1 cellular context compared by ENCODE assay signal in the genomic region with DNA sequence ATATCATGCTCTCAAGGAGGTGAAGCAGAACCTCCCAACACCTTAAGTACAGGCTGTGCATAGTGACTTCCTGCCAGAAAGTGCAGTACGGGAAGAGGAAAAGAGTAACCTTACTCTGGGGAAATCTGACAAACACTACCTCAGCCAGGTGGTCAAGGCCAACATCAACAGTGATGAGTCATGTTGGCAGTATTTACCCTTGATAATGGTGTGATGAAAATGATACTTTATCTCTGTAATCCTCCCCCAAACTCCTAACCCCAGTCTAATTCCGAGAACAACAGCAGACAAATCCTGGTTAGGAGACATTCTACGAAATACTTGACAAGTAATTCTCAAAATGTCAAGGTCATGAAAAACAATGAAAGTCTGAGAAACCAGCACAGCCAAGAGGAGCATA.
TF ChIP-seq lines count a peak whose summit lies in the region.

No MANE protein-coding gene starts in this region.

TF ChIP-seq in HepG2, 621 proteins besides CTCF, POLR2A, EP300 and RAD21 (continued from another document and continues in another):
- TF ChIP-seq XRCC5 (optimal IDR thresholded peaks at IDR 0.05; ENCODE audit: low read length) (no peak), ZNF343 (CRISPR knock-in tag; IDR thresholded peaks at IDR 0.05) (no peak), ZNF776 (CRISPR knock-in tag; IDR thresholded peaks at IDR 0.05) (no peak), ZNF33B (CRISPR knock-in tag; IDR thresholded peaks at IDR 0.05) (no peak), CEBPG (CRISPR knock-in tag; IDR thresholded peaks at IDR 0.05) (no peak), ZBTB8A (CRISPR knock-in tag; IDR thresholded peaks at IDR 0.05; ENCODE audit: borderline replicate concordance, low read depth) (no peak), NCOR1 (IDR thresholded peaks at IDR 0.05; ENCODE audit: borderline replicate concordance, low read length) (no peak), ZNF550 (CRISPR knock-in tag; IDR thresholded peaks at IDR 0.05; ENCODE audit: borderline replicate concordance) (no peak), NCOA2 (CRISPR knock-in tag; IDR thresholded peaks at IDR 0.05) (peak; percentile 69; the same call in 1 of the 2 replicates), SIX1 (CRISPR knock-in tag; IDR thresholded peaks at IDR 0.05; ENCODE audit: borderline replicate concordance) (peak; percentile 61; the same call in 1 of the 2 replicates), MZF1 (CRISPR knock-in tag; IDR thresholded peaks at IDR 0.05; ENCODE audit: borderline replicate concordance) (no peak), ADNP (CRISPR knock-in tag; IDR thresholded peaks at IDR 0.05) (no peak), FOXJ3 (CRISPR knock-in tag; IDR thresholded peaks at IDR 0.05; ENCODE audit: borderline replicate concordance) (0 out of 2 replicates have a peak, but pooled peaks have one; percentile 28), BHLHE40 (IDR thresholded peaks at IDR 0.05; ENCODE audit: low read length) (no peak), NR2F6 (IDR thresholded peaks at IDR 0.05) (no peak), NR2F6 (CRISPR knock-in tag; IDR thresholded peaks at IDR 0.05) (0 out of 2 replicates have a peak, but pooled peaks have one; percentile 15), NFE2L1 (CRISPR knock-in tag; IDR thresholded peaks at IDR 0.05; ENCODE audit: borderline replicate concordance) (no peak), ZNF30 (CRISPR knock-in tag; IDR thresholded peaks at IDR 0.05) (no peak), ZMYM3 (CRISPR knock-in tag; IDR thresholded peaks at IDR 0.05) (no peak), TGIF2 (CRISPR knock-in tag; IDR thresholded peaks at IDR 0.05) (no peak), ZNF501 (CRISPR knock-in tag; IDR thresholded peaks at IDR 0.05) (no peak), AGO2 (optimal IDR thresholded peaks at IDR 0.05; ENCODE audit: low read depth, low read length) (no peak), SMARCE1 (IDR thresholded peaks at IDR 0.05; ENCODE audit: borderline replicate concordance) (no peak), FOSL2 (CRISPR knock-in tag; IDR thresholded peaks at IDR 0.05) (peak; percentile 98), FLYWCH1 (CRISPR knock-in tag; IDR thresholded peaks at IDR 0.05) (no peak), EHMT2 (IDR thresholded peaks at IDR 0.05; ENCODE audit: borderline replicate concordance, low read depth, low read length) (no peak), ZNF547 (CRISPR knock-in tag; IDR thresholded peaks at IDR 0.05) (no peak), ZNF180 (CRISPR knock-in tag; IDR thresholded peaks at IDR 0.05; ENCODE audit: borderline replicate concordance, low read depth) (no peak), JUNB (CRISPR knock-in tag; IDR thresholded peaks at IDR 0.05; ENCODE audit: borderline replicate concordance) (peak; percentile 93; the same call in 1 of the 2 replicates), ZNF790 (CRISPR knock-in tag; IDR thresholded peaks at IDR 0.05; ENCODE audit: borderline replicate concordance) (no peak), ZNF232 (CRISPR knock-in tag; IDR thresholded peaks at IDR 0.05; ENCODE audit: borderline replicate concordance) (no peak), HNRNPL (IDR thresholded peaks at IDR 0.05; ENCODE audit: low read depth, low read length) (no peak), ZNF652 (CRISPR knock-in tag; IDR thresholded peaks at IDR 0.05; ENCODE audit: borderline replicate concordance, low read depth) (no peak), RARA (CRISPR knock-in tag; IDR thresholded peaks at IDR 0.05) (peak; percentile 87), FOXA3 (CRISPR knock-in tag; IDR thresholded peaks at IDR 0.05) (peak; percentile 58), SOX5 (CRISPR knock-in tag; IDR thresholded peaks at IDR 0.05; ENCODE audit: borderline replicate concordance) (peak; percentile 45; the same call in 1 of the 2 replicates), SATB2 (CRISPR knock-in tag; IDR thresholded peaks at IDR 0.05) (no peak), EEA1 (CRISPR knock-in tag; IDR thresholded peaks at IDR 0.05; ENCODE audit: borderline replicate concordance) (no peak), ARNT2 (CRISPR knock-in tag; IDR thresholded peaks at IDR 0.05; ENCODE audit: low read depth) (no peak), ZNF335 (CRISPR knock-in tag; IDR thresholded peaks at IDR 0.05) (no peak), ZSCAN20 (CRISPR knock-in tag; IDR thresholded peaks at IDR 0.05; ENCODE audit: borderline replicate concordance) (no peak)
- TF ChIP-seq, protein P1, sequence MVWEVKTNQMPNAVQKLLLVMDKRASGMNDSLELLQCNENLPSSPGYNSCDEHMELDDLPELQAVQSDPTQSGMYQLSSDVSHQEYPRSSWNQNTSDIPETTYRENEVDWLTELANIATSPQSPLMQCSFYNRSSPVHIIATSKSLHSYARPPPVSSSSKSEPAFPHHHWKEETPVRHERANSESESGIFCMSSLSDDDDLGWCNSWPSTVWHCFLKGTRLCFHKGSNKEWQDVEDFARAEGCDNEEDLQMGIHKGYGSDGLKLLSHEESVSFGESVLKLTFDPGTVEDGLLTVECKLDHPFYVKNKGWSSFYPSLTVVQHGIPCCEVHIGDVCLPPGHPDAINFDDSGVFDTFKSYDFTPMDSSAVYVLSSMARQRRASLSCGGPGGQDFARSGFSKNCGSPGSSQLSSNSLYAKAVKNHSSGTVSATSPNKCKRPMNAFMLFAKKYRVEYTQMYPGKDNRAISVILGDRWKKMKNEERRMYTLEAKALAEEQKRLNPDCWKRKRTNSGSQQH (CRISPR knock-in tag; IDR thresholded peaks at IDR 0.05; ENCODE audit: low read depth), result no peak
- TF ChIP-seq, protein P2, sequence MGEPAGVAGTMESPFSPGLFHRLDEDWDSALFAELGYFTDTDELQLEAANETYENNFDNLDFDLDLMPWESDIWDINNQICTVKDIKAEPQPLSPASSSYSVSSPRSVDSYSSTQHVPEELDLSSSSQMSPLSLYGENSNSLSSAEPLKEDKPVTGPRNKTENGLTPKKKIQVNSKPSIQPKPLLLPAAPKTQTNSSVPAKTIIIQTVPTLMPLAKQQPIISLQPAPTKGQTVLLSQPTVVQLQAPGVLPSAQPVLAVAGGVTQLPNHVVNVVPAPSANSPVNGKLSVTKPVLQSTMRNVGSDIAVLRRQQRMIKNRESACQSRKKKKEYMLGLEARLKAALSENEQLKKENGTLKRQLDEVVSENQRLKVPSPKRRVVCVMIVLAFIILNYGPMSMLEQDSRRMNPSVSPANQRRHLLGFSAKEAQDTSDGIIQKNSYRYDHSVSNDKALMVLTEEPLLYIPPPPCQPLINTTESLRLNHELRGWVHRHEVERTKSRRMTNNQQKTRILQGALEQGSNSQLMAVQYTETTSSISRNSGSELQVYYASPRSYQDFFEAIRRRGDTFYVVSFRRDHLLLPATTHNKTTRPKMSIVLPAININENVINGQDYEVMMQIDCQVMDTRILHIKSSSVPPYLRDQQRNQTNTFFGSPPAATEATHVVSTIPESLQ (CRISPR knock-in tag; conservative IDR thresholded peaks at IDR 0.05), result no peak
- TF ChIP-seq, protein P3, sequence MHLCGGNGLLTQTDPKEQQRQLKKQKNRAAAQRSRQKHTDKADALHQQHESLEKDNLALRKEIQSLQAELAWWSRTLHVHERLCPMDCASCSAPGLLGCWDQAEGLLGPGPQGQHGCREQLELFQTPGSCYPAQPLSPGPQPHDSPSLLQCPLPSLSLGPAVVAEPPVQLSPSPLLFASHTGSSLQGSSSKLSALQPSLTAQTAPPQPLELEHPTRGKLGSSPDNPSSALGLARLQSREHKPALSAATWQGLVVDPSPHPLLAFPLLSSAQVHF (CRISPR knock-in tag; IDR thresholded peaks at IDR 0.05), result no peak
- TF ChIP-seq, protein P4, sequence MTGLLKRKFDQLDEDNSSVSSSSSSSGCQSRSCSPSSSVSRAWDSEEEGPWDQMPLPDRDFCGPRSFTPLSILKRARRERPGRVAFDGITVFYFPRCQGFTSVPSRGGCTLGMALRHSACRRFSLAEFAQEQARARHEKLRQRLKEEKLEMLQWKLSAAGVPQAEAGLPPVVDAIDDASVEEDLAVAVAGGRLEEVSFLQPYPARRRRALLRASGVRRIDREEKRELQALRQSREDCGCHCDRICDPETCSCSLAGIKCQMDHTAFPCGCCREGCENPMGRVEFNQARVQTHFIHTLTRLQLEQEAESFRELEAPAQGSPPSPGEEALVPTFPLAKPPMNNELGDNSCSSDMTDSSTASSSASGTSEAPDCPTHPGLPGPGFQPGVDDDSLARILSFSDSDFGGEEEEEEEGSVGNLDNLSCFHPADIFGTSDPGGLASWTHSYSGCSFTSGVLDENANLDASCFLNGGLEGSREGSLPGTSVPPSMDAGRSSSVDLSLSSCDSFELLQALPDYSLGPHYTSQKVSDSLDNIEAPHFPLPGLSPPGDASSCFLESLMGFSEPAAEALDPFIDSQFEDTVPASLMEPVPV (CRISPR knock-in tag; IDR thresholded peaks at IDR 0.05), result no peak
- TF ChIP-seq, protein P5, sequence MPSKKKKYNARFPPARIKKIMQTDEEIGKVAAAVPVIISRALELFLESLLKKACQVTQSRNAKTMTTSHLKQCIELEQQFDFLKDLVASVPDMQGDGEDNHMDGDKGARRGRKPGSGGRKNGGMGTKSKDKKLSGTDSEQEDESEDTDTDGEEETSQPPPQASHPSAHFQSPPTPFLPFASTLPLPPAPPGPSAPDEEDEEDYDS (CRISPR knock-in tag; IDR thresholded peaks at IDR 0.05), result no peak
- TF ChIP-seq, protein P6, sequence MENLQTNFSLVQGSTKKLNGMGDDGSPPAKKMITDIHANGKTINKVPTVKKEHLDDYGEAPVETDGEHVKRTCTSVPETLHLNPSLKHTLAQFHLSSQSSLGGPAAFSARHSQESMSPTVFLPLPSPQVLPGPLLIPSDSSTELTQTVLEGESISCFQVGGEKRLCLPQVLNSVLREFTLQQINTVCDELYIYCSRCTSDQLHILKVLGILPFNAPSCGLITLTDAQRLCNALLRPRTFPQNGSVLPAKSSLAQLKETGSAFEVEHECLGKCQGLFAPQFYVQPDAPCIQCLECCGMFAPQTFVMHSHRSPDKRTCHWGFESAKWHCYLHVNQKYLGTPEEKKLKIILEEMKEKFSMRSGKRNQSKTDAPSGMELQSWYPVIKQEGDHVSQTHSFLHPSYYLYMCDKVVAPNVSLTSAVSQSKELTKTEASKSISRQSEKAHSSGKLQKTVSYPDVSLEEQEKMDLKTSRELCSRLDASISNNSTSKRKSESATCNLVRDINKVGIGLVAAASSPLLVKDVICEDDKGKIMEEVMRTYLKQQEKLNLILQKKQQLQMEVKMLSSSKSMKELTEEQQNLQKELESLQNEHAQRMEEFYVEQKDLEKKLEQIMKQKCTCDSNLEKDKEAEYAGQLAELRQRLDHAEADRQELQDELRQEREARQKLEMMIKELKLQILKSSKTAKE (CRISPR knock-in tag; IDR thresholded peaks at IDR 0.05; ENCODE audit: borderline replicate concordance), result peak; percentile 21; the same call in 1 of the 2 replicates
- TF ChIP-seq, protein P7, sequence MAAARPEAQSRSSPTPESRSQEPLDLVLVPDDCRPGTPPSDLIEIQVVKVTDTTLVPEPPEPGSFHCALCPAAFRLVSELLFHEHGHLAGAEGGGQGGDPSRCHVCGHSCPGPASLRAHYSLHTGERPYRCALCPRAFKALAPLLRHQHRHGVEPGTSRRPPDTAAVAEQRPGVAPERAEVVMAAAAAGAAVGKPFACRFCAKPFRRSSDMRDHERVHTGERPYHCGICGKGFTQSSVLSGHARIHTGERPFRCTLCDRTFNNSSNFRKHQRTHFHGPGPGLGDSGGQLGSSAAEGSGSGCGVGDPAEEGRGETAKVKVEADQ (CRISPR knock-in tag; IDR thresholded peaks at IDR 0.05; ENCODE audit: borderline replicate concordance), result no peak
- TF ChIP-seq, protein P8, sequence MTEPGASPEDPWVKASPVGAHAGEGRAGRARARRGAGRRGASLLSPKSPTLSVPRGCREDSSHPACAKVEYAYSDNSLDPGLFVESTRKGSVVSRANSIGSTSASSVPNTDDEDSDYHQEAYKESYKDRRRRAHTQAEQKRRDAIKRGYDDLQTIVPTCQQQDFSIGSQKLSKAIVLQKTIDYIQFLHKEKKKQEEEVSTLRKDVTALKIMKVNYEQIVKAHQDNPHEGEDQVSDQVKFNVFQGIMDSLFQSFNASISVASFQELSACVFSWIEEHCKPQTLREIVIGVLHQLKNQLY (CRISPR knock-in tag; IDR thresholded peaks at IDR 0.05), result no peak
- TF ChIP-seq, protein P9, sequence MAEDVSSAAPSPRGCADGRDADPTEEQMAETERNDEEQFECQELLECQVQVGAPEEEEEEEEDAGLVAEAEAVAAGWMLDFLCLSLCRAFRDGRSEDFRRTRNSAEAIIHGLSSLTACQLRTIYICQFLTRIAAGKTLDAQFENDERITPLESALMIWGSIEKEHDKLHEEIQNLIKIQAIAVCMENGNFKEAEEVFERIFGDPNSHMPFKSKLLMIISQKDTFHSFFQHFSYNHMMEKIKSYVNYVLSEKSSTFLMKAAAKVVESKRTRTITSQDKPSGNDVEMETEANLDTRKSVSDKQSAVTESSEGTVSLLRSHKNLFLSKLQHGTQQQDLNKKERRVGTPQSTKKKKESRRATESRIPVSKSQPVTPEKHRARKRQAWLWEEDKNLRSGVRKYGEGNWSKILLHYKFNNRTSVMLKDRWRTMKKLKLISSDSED (CRISPR knock-in tag; IDR thresholded peaks at IDR 0.05), result no peak
- TF ChIP-seq, protein P10, sequence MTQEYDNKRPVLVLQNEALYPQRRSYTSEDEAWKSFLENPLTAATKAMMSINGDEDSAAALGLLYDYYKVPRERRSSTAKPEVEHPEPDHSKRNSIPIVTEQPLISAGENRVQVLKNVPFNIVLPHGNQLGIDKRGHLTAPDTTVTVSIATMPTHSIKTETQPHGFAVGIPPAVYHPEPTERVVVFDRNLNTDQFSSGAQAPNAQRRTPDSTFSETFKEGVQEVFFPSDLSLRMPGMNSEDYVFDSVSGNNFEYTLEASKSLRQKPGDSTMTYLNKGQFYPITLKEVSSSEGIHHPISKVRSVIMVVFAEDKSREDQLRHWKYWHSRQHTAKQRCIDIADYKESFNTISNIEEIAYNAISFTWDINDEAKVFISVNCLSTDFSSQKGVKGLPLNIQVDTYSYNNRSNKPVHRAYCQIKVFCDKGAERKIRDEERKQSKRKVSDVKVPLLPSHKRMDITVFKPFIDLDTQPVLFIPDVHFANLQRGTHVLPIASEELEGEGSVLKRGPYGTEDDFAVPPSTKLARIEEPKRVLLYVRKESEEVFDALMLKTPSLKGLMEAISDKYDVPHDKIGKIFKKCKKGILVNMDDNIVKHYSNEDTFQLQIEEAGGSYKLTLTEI (CRISPR knock-in tag; conservative IDR thresholded peaks at IDR 0.05), result no peak
- TF ChIP-seq, protein P11, sequence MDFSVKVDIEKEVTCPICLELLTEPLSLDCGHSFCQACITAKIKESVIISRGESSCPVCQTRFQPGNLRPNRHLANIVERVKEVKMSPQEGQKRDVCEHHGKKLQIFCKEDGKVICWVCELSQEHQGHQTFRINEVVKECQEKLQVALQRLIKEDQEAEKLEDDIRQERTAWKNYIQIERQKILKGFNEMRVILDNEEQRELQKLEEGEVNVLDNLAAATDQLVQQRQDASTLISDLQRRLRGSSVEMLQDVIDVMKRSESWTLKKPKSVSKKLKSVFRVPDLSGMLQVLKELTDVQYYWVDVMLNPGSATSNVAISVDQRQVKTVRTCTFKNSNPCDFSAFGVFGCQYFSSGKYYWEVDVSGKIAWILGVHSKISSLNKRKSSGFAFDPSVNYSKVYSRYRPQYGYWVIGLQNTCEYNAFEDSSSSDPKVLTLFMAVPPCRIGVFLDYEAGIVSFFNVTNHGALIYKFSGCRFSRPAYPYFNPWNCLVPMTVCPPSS (IDR thresholded peaks at IDR 0.05), result no peak
